ENCODE assay signal across 8 cellular contexts in genomic region chr17:63702223-63702577, GRCh38. TPM values are rescaled to one million over a fixed set of nuclear protein-coding genes. Genes with fewer than 3 reads are reported as not detected.
DNase-seq lines count a peak whose midpoint lies in the region; ATAC-seq and TF ChIP-seq lines count a peak whose summit lies in the region.

No MANE protein-coding gene starts in this region.

- ATAC-seq in T-helper 17 cell (peak; percentile 20), HG02852 (IDR thresholded peaks at IDR 0.05; ENCODE audit: unreplicated experiment) (no peak)

- H3K36me3 Mint-ChIP-seq in T-helper 17 cell (ENCODE audit: low read depth), result peaks cover 5% of the 10 kb centered on the region

- H3K27ac Mint-ChIP-seq in T-helper 17 cell, result peak overlapping the region; percentile 98

- H3K36me3 ChIP-seq in HAP-1 (replicated peaks), result peaks cover 17% of the 10 kb centered on the region

- no peaks in the 10 kb centered on the region for H3K27me3 Mint-ChIP-seq in T-helper 17 cell

- peaks cover 56% of the 10 kb centered on the region for H3K4me1 Mint-ChIP-seq in T-helper 17 cell

- H3K9me3 ChIP-seq in T-helper 17 cell (ENCODE audit: control insufficient read depth, low read length, poor library complexity, severe bottlenecking) (no peaks in the 10 kb centered on the region), HAP-1 (no peaks in the 10 kb centered on the region)

- TF ChIP-seq CTCF in GM20000 (IDR thresholded peaks at IDR 0.05; ENCODE audit: extremely low read depth, missing control alignments), result no peak

- peak overlapping the region; percentile 94 for H3K4me3 Mint-ChIP-seq in T-helper 17 cell

- no peaks in the 10 kb centered on the region for H3K27me3 ChIP-seq in HAP-1 (ENCODE audit: low read depth)

- no peak overlapping the region for H3K4me3 ChIP-seq in HAP-1

- no peaks in the 10 kb centered on the region for H3K4me1 ChIP-seq in HAP-1

- H3K27ac ChIP-seq in cingulate gyrus (ENCODE audit: low read depth, low read length), result peak overlapping the region; percentile 72

- peak; percentile 55 for DNase-seq in GM20000 (ENCODE audit: low spot score)
- peak; percentile 37 to 41 (median 41) for DNase-seq in T-helper 17 cell
- DNase-seq in stimulated activated CD8-positive, alpha-beta memory T cell treated with anti-CD3 and anti-CD28 coated beads, Interleukin-2, amount 100 ng/mL, for 48 hours (ENCODE audit: low read depth in 2 of 2), result peak; percentile 48 to 55
- no peak for DNase-seq in NCI-H748 (lab: John Stamatoyannopoulos, UW; ENCODE audit: unreplicated experiment)
- no peak for DNase-seq in HuH-7 (ENCODE audit: low spot score)
- DNase-seq in HAP-1 (ENCODE audit: low spot score in 2 of 2), result no peak

- in situ Hi-C loops in HAP-1 (cut with MboI; ENCODE audit: low sequenced_read_pairs), result no loop called here

RNA-seq across cellular contexts. Expression of gene LIMD2, which starts 2.3 kb away (rescaled TPM):
- total RNA-seq in T-helper 17 cell, result 100 to 1,000 TPM; 451 to 473 TPM

RNA-seq across cellular contexts. Expression of gene STRADA, which starts 39.4 kb away (rescaled TPM):
- 10 to 100 TPM; 44.5 to 50.2 TPM for total RNA-seq in T-helper 17 cell

Comparison
In these comparisons a context has a peak if more than half of its experiments do, and no peak if none do; other contexts are left out.
1. DNase-seq: peak in GM20000 (single experiment), T-helper 17 cell (3 of 3) and stimulated activated CD8-positive, alpha-beta memory T cell treated with anti-CD3 and anti-CD28 coated beads, Interleukin-2, amount 100 ng/mL, for 48 hours (2 of 2); none in NCI-H748 (single experiment), HuH-7 (single experiment) and HAP-1 (0 of 2).